Comparison of ENCODE assay signal across 9 cellular contexts in the genomic region with DNA sequence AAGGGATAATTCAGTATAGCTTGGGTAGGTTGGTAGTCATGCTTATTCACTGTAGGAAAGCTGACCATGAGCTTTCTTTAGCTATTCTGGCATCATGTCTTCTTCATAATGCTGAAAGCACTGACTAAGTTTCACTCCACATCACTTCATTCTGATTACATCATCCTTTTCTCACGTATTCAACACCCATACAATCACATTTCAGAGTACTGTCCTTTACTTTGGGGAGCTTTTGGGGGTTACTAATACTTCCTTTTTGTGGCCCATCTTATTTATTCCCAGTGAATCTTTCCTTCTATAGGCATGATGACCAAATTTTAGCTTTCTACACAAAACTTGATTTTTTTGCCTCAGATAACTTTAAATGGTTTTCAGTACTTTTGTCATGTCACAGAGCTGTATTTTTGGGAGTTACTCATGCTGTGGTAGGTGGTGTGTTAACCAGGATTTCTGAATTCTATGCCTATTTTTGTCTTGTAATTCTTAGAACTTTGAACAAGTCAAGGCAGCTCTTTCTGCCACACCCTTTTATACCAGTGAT. TPM values are rescaled to one million over a fixed set of nuclear protein-coding genes. Genes with fewer than 3 reads are reported as not detected.
DNase-seq lines count a peak whose midpoint lies in the region; ATAC-seq and TF ChIP-seq lines count a peak whose summit lies in the region.
"Had no signal": no experiment of that assay in that cellular context is flagged by ENCODE, and none has a peak within 500 bp of the region (broad histone marks: within the 10 kb centered on the region; RNA-seq: fewer than 3 reads in every experiment).

No MANE protein-coding gene starts in this region.

- TF ChIP-seq CTCF in GM13977 (IDR thresholded peaks at IDR 0.05; ENCODE audit: extremely low read depth, insufficient read depth, missing control alignments) = no peak
- TF ChIP-seq CTCF in choroid plexus epithelial cell (conservative IDR thresholded peaks at IDR 0.05; ENCODE audit: low read depth, low read length) = no peak
- TF ChIP-seq CTCF in upper lobe of right lung (IDR thresholded peaks at IDR 0.05) = no peak

- peak; percentile 61 for DNase-seq in GM13977 (ENCODE audit: low spot score)
- DNase-seq in NCI-H460 (ENCODE audit: extremely low read depth, low read depth) = peak; percentile 36
- peak; percentile 50 for DNase-seq in choroid plexus epithelial cell (ENCODE audit: low read depth)
- DNase-seq in central memory CD4-positive, alpha-beta T cell = no peak
- DNase-seq in left colon = no peak
- DNase-seq in upper lobe of right lung = no peak
- DNase-seq: stimulated activated CD4-positive, alpha-beta T cell treated with anti-CD3 and anti-CD28 coated beads, Interleukin-4, amount 100 ng/mL, for 4 hours had no signal

- no peak overlapping the region for H3K27ac ChIP-seq in upper lobe of right lung

- peak overlapping the region; percentile 3 for H3K9ac ChIP-seq in skeletal muscle satellite cell (ENCODE audit: low read depth, low read length)

- H3K4me3 ChIP-seq in choroid plexus epithelial cell (ENCODE audit: low read depth, low read length) (no peak overlapping the region), skeletal muscle satellite cell (ENCODE audit: low read length) (no peak overlapping the region), upper lobe of right lung (no peak overlapping the region)

- H3K4me1 ChIP-seq in skeletal muscle satellite cell (ENCODE audit: control insufficient read depth, insufficient read depth, low read length) (peaks cover 10% of the 10 kb centered on the region), upper lobe of right lung (no peaks in the 10 kb centered on the region)

- H3K27me3 ChIP-seq in skeletal muscle satellite cell (ENCODE audit: control insufficient read depth, insufficient read depth, low read length) (no peaks in the 10 kb centered on the region), upper lobe of right lung (no peaks in the 10 kb centered on the region)

- no peaks in the 10 kb centered on the region for H3K9me3 ChIP-seq in skeletal muscle satellite cell (replicated peaks; ENCODE audit: low read length)
- H3K9me3 ChIP-seq in upper lobe of right lung = no peaks in the 10 kb centered on the region

- in situ Hi-C loops in GM13977 (cut with MboI; ENCODE audit: low pct_unique_long_range_greater_than_20kb, low sequenced_read_pairs, unreplicated experiment) = no loop called here

- ATAC-seq in left colon = no peak
- no peak for ATAC-seq in upper lobe of right lung

- intact Hi-C loops in left colon (cut with DNase I, micrococcal nuclease) (no loop called here), upper lobe of right lung (cut with DNase I) (no loop called here)

- no peak overlapping the region for H3K4me2 ChIP-seq in skeletal muscle satellite cell (ENCODE audit: low read length)

- H3K36me3 ChIP-seq in skeletal muscle satellite cell (ENCODE audit: insufficient read depth, low read length) = peaks cover 44% of the 10 kb centered on the region
- peaks cover 73% of the 10 kb centered on the region for H3K36me3 ChIP-seq in upper lobe of right lung

RNA-seq across cellular contexts. Expression of a gene that starts 23.4 kb away (rescaled TPM):
- 23.0 and 27.5 TPM in 2 replicates for total RNA-seq in NCI-H460 (2014; rRNA removed; shearing (Covaris generic))
- polyA plus RNA-seq in NCI-H460 (2014; cell fraction: nucleus; rRNA removed) = 18.6 and 25.2 TPM in 2 replicates
- 10.3 and 18.0 TPM in 2 replicates for total RNA-seq in skeletal muscle satellite cell (2012; rRNA removed)
- 10 to 100 TPM; 19.7 to 24.2 TPM for total RNA-seq in left colon
- 21.4 TPM for total RNA-seq in upper lobe of right lung

RNA-seq across cellular contexts. Expression of a gene that starts 23.5 kb away (rescaled TPM):
- total RNA-seq in NCI-H460 (2014; rRNA removed; shearing (Covaris generic)) = 26.1 and 35.6 TPM in 2 replicates
- 54.6 and 62.0 TPM in 2 replicates for polyA plus RNA-seq in NCI-H460 (2014; cell fraction: nucleus; rRNA removed)
- 34.9 and 59.3 TPM in 2 replicates for total RNA-seq in skeletal muscle satellite cell (2012; rRNA removed)
- total RNA-seq in left colon (10 to 100 TPM; 47.8 to 72.1 TPM), upper lobe of right lung (110 TPM)

RNA-seq across cellular contexts. Expression of a gene that starts 54.3 kb away (rescaled TPM):
- not detected in 2 replicates for total RNA-seq in NCI-H460 (2014; rRNA removed; shearing (Covaris generic))
- not detected in 2 replicates for polyA plus RNA-seq in NCI-H460 (2014; cell fraction: nucleus; rRNA removed)
- total RNA-seq in skeletal muscle satellite cell (2012; rRNA removed) = not detected in 2 replicates
- total RNA-seq in left colon = not detected
- total RNA-seq in upper lobe of right lung = not detected
- total RNA-seq: glomerular endothelial cell had no signal

RNA-seq across cellular contexts. Expression of a gene that starts 59.6 kb away (rescaled TPM):
- 30.2 and 32.4 TPM in 2 replicates for total RNA-seq in NCI-H460 (2014; rRNA removed; shearing (Covaris generic))
- 31.5 and 32.1 TPM in 2 replicates for polyA plus RNA-seq in NCI-H460 (2014; cell fraction: nucleus; rRNA removed)
- total RNA-seq in skeletal muscle satellite cell (2012; rRNA removed) = 33.7 and 42.4 TPM in 2 replicates
- 1 to 10 TPM; 2.0 to 3.4 TPM for total RNA-seq in left colon
- 9.0 TPM for total RNA-seq in upper lobe of right lung

Comparison
In these comparisons a context has a peak if more than half of its experiments do, and no peak if none do; other contexts are left out.
1. DNase-seq: peak in GM13977 (single experiment), NCI-H460 (single experiment) and choroid plexus epithelial cell (single experiment); none in central memory CD4-positive, alpha-beta T cell (single experiment), left colon (0 of 2) and upper lobe of right lung (single experiment).